Comparison of ENCODE assay signal across 35 cellular contexts in the genomic region with DNA sequence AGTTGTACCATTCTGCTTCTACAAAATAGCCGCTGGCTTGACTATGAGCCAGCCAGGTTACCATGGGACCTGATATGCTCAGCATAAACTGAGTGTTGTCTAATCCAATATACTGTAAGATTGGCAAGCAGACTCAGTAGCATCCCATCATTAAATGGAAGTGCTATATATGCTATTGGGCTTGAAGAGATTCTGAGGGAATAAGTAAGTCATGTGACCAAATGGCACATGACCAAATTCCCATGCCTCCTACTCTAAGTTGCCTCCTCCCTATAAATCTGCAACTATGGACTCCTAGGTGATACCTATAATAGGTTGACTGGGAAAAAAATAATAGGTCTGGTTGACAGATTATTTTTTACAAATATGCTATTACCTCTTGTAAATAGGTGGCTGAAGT.
"Had no signal": no experiment of that assay in that cellular context is flagged by ENCODE, and none has a peak within 500 bp of the region (broad histone marks: within the 10 kb centered on the region; RNA-seq: fewer than 3 reads in every experiment).

No MANE protein-coding gene starts in this region.

- H3K36me3 ChIP-seq: MG63 had no signal

- H3K9me3 ChIP-seq: MG63 had no signal

- H3K27me3 ChIP-seq: MG63 had no signal

- H3K4me3 ChIP-seq: MG63 had no signal

- DNase-seq: Karpas-422, Kasumi-1, MG63, MM.1S, MV-4-11, NCI-H1048, NCI-H1092, NCI-H1092 treated with DMSO at 0.1 percent for 48 hours, NCI-H1105, NCI-H1105 treated with DMSO at 0.1 percent for 48 hours, NCI-H1417, NCI-H1417 treated with DMSO at 0.1 percent for 48 hours, NCI-H1436, NCI-H1436 treated with DMSO at 0.1 percent for 48 hours, NCI-H146, NCI-H1694, NCI-H1694 treated with DMSO at 0.1 percent for 48 hours, NCI-H187, NCI-H187 treated with DMSO at 0.1 percent for 48 hours, NCI-H1930, NCI-H2029, NCI-H2029 treated with DMSO at 0.1 percent for 48 hours, NCI-H2081, NCI-H2081 treated with DMSO at 0.1 percent for 48 hours, NCI-H2107, NCI-H2171, NCI-H2171 treated with DMSO at 0.1 percent for 48 hours, NCI-H2227 treated with DMSO at 0.1 percent for 48 hours, NCI-H226, NCI-H345, NCI-H446, NCI-H446 treated with DMSO at 0.1 percent for 48 hours, NCI-H510A, NCI-H510A treated with DMSO at 0.1 percent for 48 hours, NCI-H524 had no signal
